Comparison of ENCODE assay signal across 21 cellular contexts in the genomic region with DNA sequence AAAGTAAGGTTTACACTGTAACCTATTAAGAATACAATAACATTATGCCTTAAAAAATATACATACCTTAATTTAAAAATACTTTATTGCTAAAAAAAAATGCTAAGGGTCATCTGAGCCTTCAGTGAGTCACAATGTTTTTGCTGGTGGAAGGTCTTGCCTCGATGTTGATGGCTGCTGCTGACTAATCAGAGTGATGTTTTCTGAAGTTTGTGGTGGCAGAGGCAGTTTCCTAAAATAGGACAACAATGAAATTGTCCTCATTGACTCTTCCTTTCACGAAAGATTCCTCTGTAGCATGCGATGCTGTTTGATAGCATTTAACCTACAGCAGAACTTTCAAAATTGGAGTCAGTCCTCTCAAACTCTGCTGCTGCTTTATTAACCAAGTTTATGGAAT.
DNase-seq lines count a peak whose midpoint lies in the region; ATAC-seq and TF ChIP-seq lines count a peak whose summit lies in the region.
"Had no signal": no experiment of that assay in that cellular context is flagged by ENCODE, and none has a peak within 500 bp of the region (broad histone marks: within the 10 kb centered on the region; RNA-seq: fewer than 3 reads in every experiment).

No MANE protein-coding gene starts in this region.

- peaks cover 4% of the 10 kb centered on the region for H3K4me1 ChIP-seq in ACC112 (ENCODE audit: control insufficient read depth, insufficient read depth, low read length, unreplicated experiment)
- H3K4me1 ChIP-seq: heart right ventricle, tibial nerve had no signal

- ATAC-seq in GM19467 (IDR thresholded peaks at IDR 0.05; ENCODE audit: unreplicated experiment): no peak
- ATAC-seq: activated CD8-positive, alpha-beta memory T cell treated with anti-CD3 and anti-CD28 coated beads, Interleukin-2, amount 10 ng/mL, durations not matched to agents 7 days and 5 days; heart right ventricle; stimulated activated effector memory CD8-positive, alpha-beta T cell treated with anti-CD3 and anti-CD28 coated beads, Interleukin-12 subunit alpha, Interleukin-12 subunit beta, amount 100 ng/mL, for 72 hours had no signal

- no peak for TF ChIP-seq CTCF in astrocyte of the spinal cord (IDR thresholded peaks at IDR 0.05; ENCODE audit: low read depth, low read length)

- H3K4me3 ChIP-seq in ACC112 (ENCODE audit: low read depth, low read length) (peak overlapping the region; percentile 29; the same call in 1 of the 2 replicates), astrocyte of the spinal cord (ENCODE audit: low read depth, low read length) (no peak overlapping the region)
- H3K4me3 ChIP-seq: heart right ventricle, tibial nerve had no signal

- H3K79me2 ChIP-seq in ACC112 (ENCODE audit: control insufficient read depth, insufficient read depth, low read length, unreplicated experiment): no peaks in the 10 kb centered on the region

- H2AFZ ChIP-seq in ACC112 (ENCODE audit: low read length, unreplicated experiment): no peak overlapping the region

- no peaks in the 10 kb centered on the region for H3K27me3 ChIP-seq in ACC112 (ENCODE audit: insufficient read depth, low read length)
- H3K27me3 ChIP-seq: heart right ventricle, tibial nerve had no signal

- in situ Hi-C loops in astrocyte of the spinal cord (cut with HindIII; ENCODE audit: low sequenced_read_pairs): no loop called here

- H3K36me3 ChIP-seq in ACC112 (ENCODE audit: insufficient read depth, low read length): no peaks in the 10 kb centered on the region
- H3K36me3 ChIP-seq: heart right ventricle had no signal

- DNase-seq in HT1080 (ENCODE audit: low read depth) (peak; percentile 59), astrocyte of the spinal cord (ENCODE audit: low read depth, low spot score) (peak; percentile 51), hepatic stellate cell (ENCODE audit: low spot score) (peak; percentile 17), posterior cingulate gyrus (no peak), cerebellum (ENCODE audit: low spot score) (no peak)
- no peak for DNase-seq in activated CD8-positive, alpha-beta memory T cell treated with anti-CD3 and anti-CD28 coated beads, Interleukin-2, amount 50 U/mL, for 4 hours
- DNase-seq: activated CD4-positive, CD25-positive, alpha-beta regulatory T cell treated with anti-CD3 and anti-CD28 coated beads, Interleukin-2, amount 50 U/mL, for 72 hours; activated CD8-positive, alpha-beta memory T cell treated with anti-CD3 and anti-CD28 coated beads, Interleukin-2, amount 10 ng/mL, durations not matched to agents 7 days and 5 days; activated effector memory CD4-positive, alpha-beta T cell treated with anti-CD3 and anti-CD28 coated beads, Interleukin-2, amount 50 U/mL, for 16 hours; amniotic stem cell; CD4-positive, CD25-positive, alpha-beta regulatory T cell; cortex of kidney; DMS79; heart right ventricle; NCI-H2081; NCI-H510A had no signal

- intact Hi-C loops in posterior cingulate gyrus (cut with DNase I): no loop called here

- H3K27ac ChIP-seq in ACC112 (ENCODE audit: low read depth, low read length): no peak overlapping the region
- H3K27ac ChIP-seq: epithelial cell of prostate, heart right ventricle, tibial nerve had no signal

Comparison
In these comparisons a context has a peak if more than half of its experiments do, and no peak if none do; other contexts are left out.
1. DNase-seq: peak in HT1080 (single experiment), astrocyte of the spinal cord (single experiment) and hepatic stellate cell (single experiment); none in activated CD8-positive, alpha-beta memory T cell treated with anti-CD3 and anti-CD28 coated beads, Interleukin-2, amount 50 U/mL, for 4 hours (single experiment), posterior cingulate gyrus (0 of 10) and cerebellum (single experiment).